9 cellular contexts compared by ENCODE assay signal in the genomic region with DNA sequence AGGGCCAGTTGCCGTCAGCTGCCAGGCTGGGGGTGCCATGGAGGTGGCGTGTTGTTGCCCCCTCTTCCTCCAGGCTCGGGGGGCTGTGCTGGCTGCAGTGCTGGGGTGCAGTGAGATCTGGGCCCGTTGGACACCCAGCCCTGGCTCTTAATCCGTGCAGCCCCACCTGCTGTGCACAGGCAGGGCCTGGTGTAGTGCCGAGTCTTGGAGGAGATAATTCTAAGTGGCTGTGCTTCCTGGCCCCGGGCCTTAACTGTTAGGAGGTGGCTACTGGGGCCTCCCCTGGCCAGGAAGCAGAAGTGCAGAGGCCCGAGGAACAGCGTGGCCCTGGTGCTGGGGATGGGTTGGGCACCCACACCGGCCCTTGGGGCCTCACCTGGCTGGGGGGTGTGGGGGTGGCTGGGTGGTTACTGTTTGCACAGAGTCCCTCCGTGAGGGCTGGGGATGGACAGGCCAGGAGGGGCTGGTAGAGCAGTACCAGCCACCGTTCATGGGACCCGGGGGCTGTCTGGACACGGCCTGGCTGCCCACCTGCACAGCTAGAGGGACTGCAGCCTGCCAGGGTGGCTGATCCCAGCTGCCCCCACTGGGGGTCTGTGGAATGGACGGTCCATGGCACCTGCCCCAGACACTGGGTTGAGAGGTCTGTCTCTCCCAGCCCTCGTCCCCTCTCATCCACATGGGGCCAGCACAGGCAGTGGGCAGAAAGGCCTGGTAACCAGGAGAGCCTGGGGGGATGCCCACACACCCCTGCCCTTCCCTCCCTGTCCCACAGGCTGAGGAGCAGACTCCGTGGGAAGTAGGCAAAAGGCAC. TPM values are rescaled to one million over a fixed set of nuclear protein-coding genes. Genes with fewer than 3 reads are reported as not detected.
DNase-seq lines count a peak whose midpoint lies in the region; ATAC-seq and TF ChIP-seq lines count a peak whose summit lies in the region.
"Had no signal": no experiment of that assay in that cellular context is flagged by ENCODE, and none has a peak within 500 bp of the region (broad histone marks: within the 10 kb centered on the region; RNA-seq: fewer than 3 reads in every experiment).

No MANE protein-coding gene starts in this region.

- H3K4me3 ChIP-seq in OCI-LY7 (ENCODE audit: low read depth, low read length, poor library complexity, severe bottlenecking) (no peak overlapping the region), spleen (no peak overlapping the region)

- no peaks in the 10 kb centered on the region for H3K79me2 ChIP-seq in OCI-LY7 (ENCODE audit: insufficient read depth, low read depth, low read length)

- CTCF ChIA-PET in OCI-LY7 (lab: Charles Lee; ENCODE audit: unreplicated experiment): no interaction called here

- TF ChIP-seq POLR2A in spleen (IDR thresholded peaks at IDR 0.05): no peak

- no peaks in the 10 kb centered on the region for H3K9me3 Mint-ChIP-seq in T-helper 2 cell treated with Interferon-gamma antibody and Interleukin-4, amounts not matched to agents 5 μg/mL and 100 μg/mL, for 36 hours
- H3K9me3 Mint-ChIP-seq: naive thymus-derived CD8-positive, alpha-beta T cell had no signal

- peaks cover 1% of the 10 kb centered on the region for H3K36me3 Mint-ChIP-seq in T-helper 2 cell treated with Interferon-gamma antibody and Interleukin-4, amounts not matched to agents 5 μg/mL and 100 μg/mL, for 36 hours (ENCODE audit: low read depth)

- peaks cover 31% of the 10 kb centered on the region for H3K36me3 ChIP-seq in OCI-LY7 (ENCODE audit: insufficient read depth, low read length)
- H3K36me3 ChIP-seq in spleen: peaks cover 3 to 68% (median 57%) of the 10 kb centered on the region in 6 donors

- H3K27ac ChIP-seq in OCI-LY7 (ENCODE audit: low read depth, low read length, poor library complexity, severe bottlenecking): no peak overlapping the region
- peak overlapping the region in 5 of 8 donors; percentile 1 to 98 (median 95) for H3K27ac ChIP-seq in spleen

- no peak overlapping the region for H2AFZ ChIP-seq in OCI-LY7 (ENCODE audit: low read length)

- no peaks in the 10 kb centered on the region for H3K27me3 ChIP-seq in spleen (replicated peaks in 1 of 7)

- peak overlapping the region; percentile 26 for H3K4me3 Mint-ChIP-seq in T-helper 2 cell treated with Interferon-gamma antibody and Interleukin-4, amounts not matched to agents 5 μg/mL and 100 μg/mL, for 36 hours

- TF ChIP-seq CTCF in OCI-LY7 (conservative IDR thresholded peaks at IDR 0.05; ENCODE audit: low read length) (no peak), spleen (IDR thresholded peaks at IDR 0.05 in 8 of 11, conservative IDR thresholded peaks at IDR 0.05 in 3 of 11) (peak in 2 of 11 experiments; percentile 15 to 28)

- H3K4me1 ChIP-seq in OCI-LY7 (ENCODE audit: insufficient read depth, low read length, poor library complexity, severe bottlenecking) (peaks cover 36% of the 10 kb centered on the region), spleen (peaks cover 14 to 59% (median 48%) of the 10 kb centered on the region in 6 donors)

- H4K20me1 ChIP-seq in OCI-LY7 (ENCODE audit: insufficient read depth, low read length): peaks cover 6% of the 10 kb centered on the region; the same call in 1 of the 2 replicates

- 48 to 76% (median 63%) methylated on average over 6 to 17 of the region's 17 CpGs for WGBS in spleen, 5 donors

- no peak for ATAC-seq in GM18870 (IDR thresholded peaks at IDR 0.05; ENCODE audit: unreplicated experiment)
- ATAC-seq: naive thymus-derived CD8-positive, alpha-beta T cell had no signal

- no peaks in the 10 kb centered on the region for H3K27me3 Mint-ChIP-seq in T-helper 2 cell treated with Interferon-gamma antibody and Interleukin-4, amounts not matched to agents 5 μg/mL and 100 μg/mL, for 36 hours (ENCODE audit: low read depth)
- H3K27me3 Mint-ChIP-seq: naive thymus-derived CD8-positive, alpha-beta T cell had no signal

- intact Hi-C loops in OCI-LY7 (cut with micrococcal nuclease; ENCODE audit: unreplicated experiment) (no loop called here), spleen (cut with DNase I; ENCODE audit: low total_unique reads) (no loop called here)

- H3K4me1 Mint-ChIP-seq in T-helper 2 cell treated with Interferon-gamma antibody and Interleukin-4, amounts not matched to agents 5 μg/mL and 100 μg/mL, for 36 hours (ENCODE audit: low read depth): peaks cover 9% of the 10 kb centered on the region

- peak overlapping the region; percentile 17; the same call in 1 of the 2 replicates for H3K4me2 ChIP-seq in OCI-LY7 (ENCODE audit: low read length)

- no TSS peak for BruUV-seq in OCI-LY7 (replicated peaks; lab: Mats Ljungman, UMichigan)

- no peak overlapping the region for H3K27ac Mint-ChIP-seq in T-helper 2 cell treated with Interferon-gamma antibody and Interleukin-4, amounts not matched to agents 5 μg/mL and 100 μg/mL, for 36 hours

- no peaks in the 10 kb centered on the region for H3K9me2 ChIP-seq in OCI-LY7 (ENCODE audit: insufficient read depth, low read length)

- POLR2A ChIA-PET in OCI-LY7 (lab: Charles Lee): no interaction called here

- H3K9me3 ChIP-seq in OCI-LY7 (ENCODE audit: low read length) (no peaks in the 10 kb centered on the region), spleen (no peaks in the 10 kb centered on the region)

- no peak for DNase-seq in T-helper 2 cell treated with Interferon-gamma antibody and Interleukin-4, amounts not matched to agents 5 μg/mL and 100 μg/mL, for 36 hours (ENCODE audit: low spot score)
- DNase-seq in T-helper 2 cell (no peak), OCI-LY7 (ENCODE audit: low spot score) (no peak), dermis blood vessel endothelial cell (peak; percentile 46), spleen (peak; percentile 83), 8988T (no peak), SHP77 treated with DMSO at 0.1 percent for 48 hours (lab: John Stamatoyannopoulos, UW) (no peak)
- DNase-seq: naive thymus-derived CD8-positive, alpha-beta T cell had no signal

RNA-seq across cellular contexts. Expression of a gene that starts 3.3 kb away (rescaled TPM):
- total RNA-seq in OCI-LY7 (2014; rRNA removed; shearing (Covaris generic)): 184 and 203 TPM in 2 replicates
- total RNA-seq in OCI-LY7 (2022) (148 and 156 TPM in 2 replicates), dermis blood vessel endothelial cell (281 and 591 TPM in 2 replicates), spleen (100 to 1,000 TPM; 138 to 275 (median 216) TPM)
- 100 to 1,000 TPM; 480 to 562 (median 522) TPM for polyA plus RNA-seq in spleen

RNA-seq across cellular contexts. Expression of a gene that starts 11.9 kb away (rescaled TPM):
- 153 and 165 TPM in 2 replicates for total RNA-seq in OCI-LY7 (2014; rRNA removed; shearing (Covaris generic))
- 160 and 193 TPM in 2 replicates for total RNA-seq in OCI-LY7 (2022)
- 71.5 and 193 TPM in 2 replicates for total RNA-seq in dermis blood vessel endothelial cell
- 100 to 1,000 TPM; 106 to 152 (median 123) TPM for total RNA-seq in spleen
- 100 to 1,000 TPM in 2 of 3 donors, 10 to 100 TPM in 1; 70.8 to 144 (median 105) TPM for polyA plus RNA-seq in spleen

RNA-seq across cellular contexts. Expression of a gene that starts 40.1 kb away (rescaled TPM):
- total RNA-seq in OCI-LY7 (2014; rRNA removed; shearing (Covaris generic)): 132 and 135 TPM in 2 replicates
- 138 and 143 TPM in 2 replicates for total RNA-seq in OCI-LY7 (2022)
- 40.3 and 55.5 TPM in 2 replicates for total RNA-seq in dermis blood vessel endothelial cell
- 100 to 1,000 TPM; 161 to 258 (median 237) TPM for total RNA-seq in spleen
- 100 to 1,000 TPM; 205 to 356 (median 329) TPM for polyA plus RNA-seq in spleen

Comparison
In these comparisons a context has a peak if more than half of its experiments do, and no peak if none do; other contexts are left out.
1. DNase-seq: peak in dermis blood vessel endothelial cell (single experiment) and spleen (single experiment); none in T-helper 2 cell treated with Interferon-gamma antibody and Interleukin-4, amounts not matched to agents 5 μg/mL and 100 μg/mL, for 36 hours (single experiment), T-helper 2 cell (0 of 5), OCI-LY7 (single experiment), 8988T (single experiment) and SHP77 treated with DMSO at 0.1 percent for 48 hours (single experiment).